In genomic region chr3:12557472-12558105, GRCh38 we compare ENCODE assay signal across 8 cellular contexts. TPM values are rescaled to one million over a fixed set of nuclear protein-coding genes. Genes with fewer than 3 reads are reported as not detected.
A peak's percentile ranks its signal among the peaks of the same experiment; 100 is the strongest.
DNase-seq lines count a peak whose midpoint lies in the region; ATAC-seq and TF ChIP-seq lines count a peak whose summit lies in the region.

No MANE protein-coding gene starts in this region.

- H3K36me3 ChIP-seq in heart right ventricle (no peaks in the 10 kb centered on the region), psoas muscle (ENCODE audit: insufficient read depth in 1 of 2, low read depth in 1 of 2) (no peaks in the 10 kb centered on the region)

- intact Hi-C loops in heart right ventricle (cut with DNase I), result loop anchor here in 4 of 10 donors (2.0 to 10.0 kb wide), 4 partner anchors 105 to 713 kb away; partner anchors contain the start of genes RAF1 (in 3 of the 4) and TAMM41 (in 1 of the 4)
- intact Hi-C loops in Right ventricle myocardium inferior (cut with DNase I), result loop anchor here (1.0 to 10.0 kb wide), 5 partner anchors 35 to 240 kb away; partner anchors contain the start of genes CAND2 and TSEN2
- intact Hi-C loops in psoas muscle (cut with DNase I), result no loop called here

- H3K9me3 ChIP-seq in heart right ventricle (no peaks in the 10 kb centered on the region), T-helper 17 cell (ENCODE audit: control insufficient read depth, low read length, poor library complexity, severe bottlenecking) (no peaks in the 10 kb centered on the region), psoas muscle (no peaks in the 10 kb centered on the region)

- H3K27me3 ChIP-seq in heart right ventricle, result peaks cover 0 to 32% (median 5%) of the 10 kb centered on the region in 7 donors
- peaks cover 0 to 16% (median 2%) of the 10 kb centered on the region in 3 donors for H3K27me3 ChIP-seq in psoas muscle (ENCODE audit: insufficient read depth in 3 of 3, low read length in 2 of 3)

- DNase-seq in heart right ventricle (no peak), Right ventricle myocardium inferior (ENCODE audit: missing footprints) (no peak), T-helper 17 cell (no peak), fibroblast of the aortic adventitia (ENCODE audit: low read depth) (peak; percentile 61), psoas muscle (no peak), kidney glomerular epithelial cell (lab: John Stamatoyannopoulos, UW) (no peak)

- peak in 2 of 9 donors; percentile 18 to 19 for TF ChIP-seq CTCF in heart right ventricle (IDR thresholded peaks at IDR 0.05)
- TF ChIP-seq CTCF in fibroblast of the aortic adventitia (IDR thresholded peaks at IDR 0.05; ENCODE audit: insufficient read depth, low read length), result no peak
- TF ChIP-seq CTCF in psoas muscle (IDR thresholded peaks at IDR 0.05), result no peak

- peak overlapping the region; percentile 93 to 98 (median 98) for H3K27ac ChIP-seq in heart right ventricle
- peak overlapping the region; percentile 99 for H3K27ac ChIP-seq in psoas muscle

- WGBS in heart right ventricle, 2 donors, result 1% methylated on average over 18 of the region's 18 CpGs
- 1% methylated on average over 18 of the region's 18 CpGs for WGBS in psoas muscle, 3 donors

- ATAC-seq in heart right ventricle (no peak), Right ventricle myocardium inferior (no peak), T-helper 17 cell (no peak), psoas muscle (peak; percentile 51 to 71 (median 57)), GM19328 (IDR thresholded peaks at IDR 0.05; ENCODE audit: unreplicated experiment) (no peak), GM18858 (IDR thresholded peaks at IDR 0.05; ENCODE audit: unreplicated experiment) (no peak)

- peak overlapping the region; percentile 97 for H3K27ac Mint-ChIP-seq in T-helper 17 cell

- H3K4me1 Mint-ChIP-seq in T-helper 17 cell, result peaks cover 45% of the 10 kb centered on the region

- peak overlapping the region; percentile 99 for H3K4me3 Mint-ChIP-seq in T-helper 17 cell

- H3K27me3 Mint-ChIP-seq in T-helper 17 cell, result peaks cover 27% of the 10 kb centered on the region

- H3K4me3 ChIP-seq in heart right ventricle (peak overlapping the region; percentile 61 to 99 (median 86)), fibroblast of the aortic adventitia (ENCODE audit: low read depth, low read length) (peak overlapping the region; percentile 92), psoas muscle (peak overlapping the region; percentile 92)

- peaks cover 9 to 71% (median 57%) of the 10 kb centered on the region in 9 donors for H3K4me1 ChIP-seq in heart right ventricle
- peaks cover 54% of the 10 kb centered on the region for H3K4me1 ChIP-seq in psoas muscle

- peaks cover 3% of the 10 kb centered on the region for H3K36me3 Mint-ChIP-seq in T-helper 17 cell (ENCODE audit: low read depth)

RNA-seq across cellular contexts. Expression of gene MKRN2, which starts 0.7 kb away (rescaled TPM):
- total RNA-seq in heart right ventricle (10 to 100 TPM; 31.3 to 51.0 (median 40.5) TPM), Right ventricle myocardium inferior (31.0 TPM), T-helper 17 cell (10 to 100 TPM; 21.9 to 23.9 TPM), fibroblast of the aortic adventitia (ENCODE audit: low replicate concordance) (28.8 and 41.4 TPM in 2 replicates), psoas muscle (10 to 100 TPM; 17.2 to 35.5 (median 23.6) TPM)
- polyA plus RNA-seq in heart right ventricle (10 to 100 TPM; 26.0 to 28.9 TPM), psoas muscle (10 to 100 TPM; 17.5 to 21.2 (median 18.6) TPM)

RNA-seq across cellular contexts. Expression of gene MKRN2OS, which starts 12.3 kb away (rescaled TPM):
- total RNA-seq in heart right ventricle (1 to 10 TPM in 6 of 10 donors, under 1 TPM in 1, not detected in 3; 0.49 to 9.3 (median 6.2) TPM), Right ventricle myocardium inferior (not detected), T-helper 17 cell (not detected), fibroblast of the aortic adventitia (ENCODE audit: low replicate concordance) (not detected in 2 replicates), psoas muscle (1 to 10 TPM in 1 of 4 donors, under 1 TPM in 1, not detected in 2; 0.93 to 1.5 TPM)
- polyA plus RNA-seq in heart right ventricle (not detected), psoas muscle (under 1 TPM; 0.16 to 0.48 (median 0.38) TPM)

Comparison
In these comparisons a context has a peak if more than half of its experiments do, and no peak if none do; other contexts are left out.
1. ATAC-seq: peak in psoas muscle (4 of 4); none in heart right ventricle (0 of 8), Right ventricle myocardium inferior (single experiment), T-helper 17 cell (single experiment), GM19328 (single experiment) and GM18858 (single experiment).
2. Peak in every context shown above with its lines, with median percentiles within 50 percentile points of each other: H3K4me3 ChIP-seq.